ENCODE assay signal across 19 cellular contexts in the genomic region with DNA sequence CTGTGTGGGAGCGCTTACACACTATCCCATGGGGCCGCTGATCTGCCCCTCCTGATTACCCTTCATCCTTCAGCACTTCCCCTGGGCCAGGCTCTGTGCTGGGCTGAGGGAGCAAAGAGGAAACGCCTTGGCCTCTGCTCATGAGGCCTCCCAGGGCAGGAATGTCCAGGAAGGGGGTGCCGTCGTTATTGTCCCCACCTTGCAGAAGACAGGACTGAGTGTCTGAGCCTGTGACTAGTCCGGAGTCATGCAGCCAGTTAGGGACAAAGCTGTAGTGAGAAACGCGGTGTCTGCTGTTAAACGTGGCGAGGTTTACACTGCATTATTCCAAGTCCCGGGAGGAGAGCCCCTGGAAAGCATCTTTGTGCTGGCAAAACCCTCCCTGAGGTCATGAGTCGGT.
"Had no signal": no experiment of that assay in that cellular context is flagged by ENCODE, and none has a peak within 500 bp of the region (broad histone marks: within the 10 kb centered on the region; RNA-seq: fewer than 3 reads in every experiment).

No MANE protein-coding gene starts in this region.

- H3K9me3 Mint-ChIP-seq: endodermal cell; natural killer cell; stimulated activated memory B cell treated with anti-CD40 and anti-IgM and Interleukin-4, amounts not matched to agents 10 μg/mL and 1 μg/mL and 100 μg/mL, for 72 hours; type B pancreatic cell had no signal

- DNase-seq: effector CD8-positive, alpha-beta T cell; endodermal cell; foreskin fibroblast; gastrocnemius medialis; head of caudate nucleus; natural killer cell; ovary; psoas muscle; right cardiac atrium; sigmoid colon; stimulated activated CD4-positive, alpha-beta T cell treated with anti-CD3 and anti-CD28 coated beads, Interleukin-4, amount 100 ng/mL, for 4 hours; testis; tibial artery had no signal

- H3K27ac ChIP-seq: epithelial cell of prostate, gastrocnemius medialis, ovary, psoas muscle, sigmoid colon, testis, tibial artery had no signal

- H3K27me3 ChIP-seq: gastrocnemius medialis, ovary, testis had no signal

- H3K4me3 ChIP-seq: gastrocnemius medialis, lung, ovary, psoas muscle, sigmoid colon, testis, tibial artery had no signal

- H3K4me1 ChIP-seq: psoas muscle, sigmoid colon, testis, tibial artery had no signal

- H3K36me3 ChIP-seq: gastrocnemius medialis, ovary, sigmoid colon, tibial artery had no signal

- H3K4me1 Mint-ChIP-seq: memory B cell; natural killer cell; stimulated activated memory B cell treated with anti-CD40 and anti-IgM and Interleukin-4, amounts not matched to agents 10 μg/mL and 1 μg/mL and 100 μg/mL, for 72 hours had no signal

- H3K36me3 Mint-ChIP-seq: memory B cell; natural killer cell; stimulated activated memory B cell treated with anti-CD40 and anti-IgM and Interleukin-4, amounts not matched to agents 10 μg/mL and 1 μg/mL and 100 μg/mL, for 72 hours; type B pancreatic cell had no signal

- H3K9me3 ChIP-seq: gastrocnemius medialis, ovary, psoas muscle, sigmoid colon, testis, tibial artery had no signal

- H3K27ac Mint-ChIP-seq: endodermal cell; memory B cell; natural killer cell; stimulated activated memory B cell treated with anti-CD40 and anti-IgM and Interleukin-4, amounts not matched to agents 10 μg/mL and 1 μg/mL and 100 μg/mL, for 72 hours; stimulated activated naive CD8-positive, alpha-beta T cell treated with anti-CD3 and anti-CD28 coated beads, Interleukin-15, Interleukin-2, amounts not matched to agents 100 ng/mL and 50 ng/mL, for 24 hours; type B pancreatic cell had no signal

- H3K4me3 Mint-ChIP-seq: endodermal cell; memory B cell; natural killer cell; stimulated activated memory B cell treated with anti-CD40 and anti-IgM and Interleukin-4, amounts not matched to agents 10 μg/mL and 1 μg/mL and 100 μg/mL, for 72 hours; stimulated activated naive CD8-positive, alpha-beta T cell treated with anti-CD3 and anti-CD28 coated beads, Interleukin-15, Interleukin-2, amounts not matched to agents 100 ng/mL and 50 ng/mL, for 24 hours; type B pancreatic cell had no signal
